In the genomic region with DNA sequence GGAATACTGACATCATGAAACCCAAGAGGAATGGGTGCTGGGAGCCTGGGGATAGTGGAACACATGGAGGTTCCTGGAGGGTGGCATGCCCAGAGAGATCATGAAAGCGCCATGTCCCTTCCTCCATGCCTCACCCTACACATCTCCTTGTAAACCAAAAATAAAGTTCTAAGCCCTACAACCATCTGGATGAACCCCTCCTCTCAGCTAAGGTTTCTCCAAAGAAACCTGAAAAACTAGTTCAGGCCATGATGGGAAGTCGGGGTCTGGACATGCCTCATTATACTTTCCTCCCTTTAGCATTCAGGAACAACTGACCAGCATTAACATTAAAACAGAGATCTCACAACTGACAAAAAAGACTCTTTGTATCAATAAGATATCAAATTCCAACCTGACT, we compare ENCODE assay signal across 16 cellular contexts.
DNase-seq lines count a peak whose midpoint lies in the region; ATAC-seq, FAIRE-seq and TF ChIP-seq lines count a peak whose summit lies in the region.
"Had no signal": no experiment of that assay in that cellular context is flagged by ENCODE, and none has a peak within 500 bp of the region (broad histone marks: within the 10 kb centered on the region; RNA-seq: fewer than 3 reads in every experiment).

No MANE protein-coding gene starts in this region.

- CTCF ChIA-PET in IMR-90 (lab: Yijun Ruan, JAX) (no interaction called here), H1 (lab: Charles Lee; ENCODE audit: partially characterized antibody) (interaction anchor here (3.0 kb wide), 1 partner anchor 17 kb away, joined by 14 read pairs; no protein-coding TSS in a partner anchor)

- H3K27ac ChIP-seq in IMR-90 (ENCODE audit: insufficient read depth, low read length) (no peak overlapping the region), H1 (ENCODE audit: low read depth, low read length) (peak overlapping the region; percentile 20; the same call in 1 of the 2 replicates), trophoblast cell (ENCODE audit: low read depth, low read length) (no peak overlapping the region), right atrium auricular region (no peak overlapping the region), Peyer's patch (no peak overlapping the region)
- H3K27ac ChIP-seq: BLaER1 treated with 17β-estradiol and CSF1 and Interleukin-3, amounts not matched to agents 10 nM and 100 nM had no signal

- H3K27me3 ChIP-seq in IMR-90 (ENCODE audit: control insufficient read depth, insufficient read depth, low read length) (no peaks in the 10 kb centered on the region), H1 (replicated peaks in 1 of 4; ENCODE audit: control insufficient read depth in 3 of 4, extremely low read depth in 1 of 4, insufficient read depth in 3 of 4, low read length in 3 of 4) (no peaks in the 10 kb centered on the region), trophoblast cell (ENCODE audit: insufficient read depth, low read length) (no peaks in the 10 kb centered on the region), right atrium auricular region (no peaks in the 10 kb centered on the region), Peyer's patch (no peaks in the 10 kb centered on the region)
- H3K27me3 ChIP-seq: BLaER1 treated with 17β-estradiol and CSF1 and Interleukin-3, amounts not matched to agents 10 nM and 100 nM had no signal

- peaks cover 23% of the 10 kb centered on the region; the same call in 1 of the 2 replicates for H4K20me1 ChIP-seq in IMR-90 (ENCODE audit: insufficient read depth, low read length)
- no peaks in the 10 kb centered on the region for H4K20me1 ChIP-seq in H1 (replicated peaks in 1 of 2; ENCODE audit: control insufficient read depth in 1 of 2, insufficient read depth in 2 of 2, low read length in 2 of 2)

- no peak overlapping the region for H3K4me3 ChIP-seq in IMR-90 (ENCODE audit: insufficient read depth, low read depth, low read length)
- H3K4me3 ChIP-seq in H1 (ENCODE audit: extremely low read depth in 1 of 4, insufficient read depth in 2 of 4, low read depth in 3 of 4, low read length in 4 of 4): no peak overlapping the region
- H3K4me3 ChIP-seq in trophoblast cell (ENCODE audit: low read depth, low read length): no peak overlapping the region
- H3K4me3 ChIP-seq in right atrium auricular region: no peak overlapping the region
- H3K4me3 ChIP-seq in Peyer's patch: no peak overlapping the region
- H3K4me3 ChIP-seq: BLaER1 treated with 17β-estradiol and CSF1 and Interleukin-3, amounts not matched to agents 10 nM and 100 nM had no signal

- H2BK15ac ChIP-seq in IMR-90 (ENCODE audit: low read depth, low read length) (no peak overlapping the region), H1 (ENCODE audit: low read length) (no peak overlapping the region)

- H2AK5ac ChIP-seq in IMR-90 (ENCODE audit: low read depth, low read length) (no peak overlapping the region), H1 (ENCODE audit: low read depth, low read length) (no peak overlapping the region), trophoblast cell (ENCODE audit: low read length) (no peak overlapping the region)

- no peak overlapping the region for H4K5ac ChIP-seq in IMR-90 (ENCODE audit: low read depth, low read length)
- H4K5ac ChIP-seq in H1 (ENCODE audit: insufficient read length, low read depth, low read length): no peak overlapping the region

- POLR2A ChIA-PET in IMR-90 (lab: Charles Lee; ENCODE audit: unreplicated experiment) (no interaction called here), H1 (lab: Charles Lee; ENCODE audit: partially characterized antibody) (interaction anchor here (0.7 kb wide), 1 partner anchor 19 kb away, joined by 3 read pairs; no protein-coding TSS in a partner anchor)

- H3K9me1 ChIP-seq in IMR-90 (ENCODE audit: insufficient read depth, low read length): peaks cover 5% of the 10 kb centered on the region; the same call in 1 of the 2 replicates

- H3K9me3 ChIP-seq in IMR-90 (ENCODE audit: control insufficient read depth, insufficient read depth, low read length) (no peaks in the 10 kb centered on the region), H1 (ENCODE audit: insufficient read depth in 2 of 2, low read depth in 1 of 2, low read length in 1 of 2) (no peaks in the 10 kb centered on the region), trophoblast cell (ENCODE audit: insufficient read depth, low read depth, low read length) (no peaks in the 10 kb centered on the region), right atrium auricular region (no peaks in the 10 kb centered on the region), Peyer's patch (peaks cover 0 to 4% (median 0%) of the 10 kb centered on the region in 4 donors)

- H2BK20ac ChIP-seq in IMR-90 (ENCODE audit: low read depth, low read length) (no peak overlapping the region), H1 (ENCODE audit: low read length) (no peak overlapping the region)

- dilution Hi-C loops in IMR-90 (cut with HindIII; ENCODE audit: low sequenced_read_pairs, unreplicated experiment): no loop called here

- H2AFZ ChIP-seq in IMR-90 (replicated peaks; ENCODE audit: low read length, poor library complexity) (no peak overlapping the region), H1 (ENCODE audit: low read length) (no peak overlapping the region), trophoblast cell (ENCODE audit: insufficient read depth, low read length, poor library complexity) (no peak overlapping the region)

- H3K9ac ChIP-seq in IMR-90 (ENCODE audit: low read depth, low read length) (no peak overlapping the region), H1 (replicated peaks in 1 of 4; ENCODE audit: extremely low read depth in 1 of 4, low read depth in 3 of 4, low read length in 3 of 4) (no peak overlapping the region), trophoblast cell (ENCODE audit: low read length) (no peak overlapping the region)
- H3K9ac ChIP-seq: BLaER1 treated with 17β-estradiol and CSF1 and Interleukin-3, amounts not matched to agents 10 nM and 100 nM had no signal

- in situ Hi-C loops in IMR-90 (cut with MboI; ENCODE audit: low sequenced_read_pairs): no loop called here

- H2BK120ac ChIP-seq in IMR-90 (ENCODE audit: low read depth, low read length) (no peak overlapping the region), H1 (replicated peaks; ENCODE audit: low read depth, low read length) (no peak overlapping the region), trophoblast cell (ENCODE audit: insufficient read depth, low read length, poor library complexity) (peak overlapping the region; percentile 1)

- H3K4me2 ChIP-seq in IMR-90 (ENCODE audit: low read depth, low read length) (no peak overlapping the region), H1 (ENCODE audit: insufficient read depth in 1 of 2, low read depth in 2 of 2, low read length in 2 of 2) (peak overlapping the region; percentile 25 to 35; a peak in 2 of 4 replicates), trophoblast cell (ENCODE audit: low read length) (peak overlapping the region; percentile 7)
- H3K4me2 ChIP-seq: BLaER1 treated with 17β-estradiol and CSF1 and Interleukin-3, amounts not matched to agents 10 nM and 100 nM had no signal

- H3K23ac ChIP-seq in IMR-90 (ENCODE audit: low read depth, low read length) (0 out of 2 replicates have a peak overlapping the region, but pooled peaks have one; percentile 14), H1 (ENCODE audit: insufficient read length) (no peak overlapping the region), trophoblast cell (ENCODE audit: low read length) (no peak overlapping the region)

- H3K23me2 ChIP-seq in H1 (ENCODE audit: low read depth, low read length): no peaks in the 10 kb centered on the region

- DNase-seq in ELF-1 (ENCODE audit: low read depth, low spot score): peak; percentile 54
- DNase-seq in IMR-90: no peak
- no peak for DNase-seq in H1 (ENCODE audit: low read depth in 1 of 2, low spot score in 2 of 2)
- no peak for DNase-seq in trophoblast cell
- no peak for DNase-seq in right atrium auricular region (ENCODE audit: low spot score)
- no peak for DNase-seq in Peyer's patch
- DNase-seq: 8988T; ACHN; CD4-positive, CD25-positive, alpha-beta regulatory T cell; DMS 273 treated with DMSO at 0.1 percent for 48 hours; KG1 had no signal

- no peak overlapping the region for H3K18ac ChIP-seq in IMR-90 (ENCODE audit: low read depth, low read length)
- no peak overlapping the region for H3K18ac ChIP-seq in H1 (ENCODE audit: extremely low read depth, low read length)
- H3K18ac ChIP-seq in trophoblast cell (ENCODE audit: low read length): peak overlapping the region; percentile 82

- H3K36me3 ChIP-seq in IMR-90 (ENCODE audit: control insufficient read depth, insufficient read depth, low read length): peaks cover 4% of the 10 kb centered on the region
- no peaks in the 10 kb centered on the region; a peak in 1 of 8 replicates for H3K36me3 ChIP-seq in H1 (ENCODE audit: control insufficient read depth in 2 of 4, insufficient read depth in 4 of 4, low read length in 3 of 4)
- no peaks in the 10 kb centered on the region for H3K36me3 ChIP-seq in trophoblast cell (ENCODE audit: control insufficient read depth in 1 of 2, insufficient read depth in 2 of 2, low read length in 2 of 2)
- no peaks in the 10 kb centered on the region for H3K36me3 ChIP-seq in right atrium auricular region
- H3K36me3 ChIP-seq in Peyer's patch: no peaks in the 10 kb centered on the region

- peaks cover 7% of the 10 kb centered on the region for H3K4me1 ChIP-seq in IMR-90 (ENCODE audit: control insufficient read depth, insufficient read depth, low read length)
- H3K4me1 ChIP-seq in H1 (replicated peaks in 1 of 4; ENCODE audit: control insufficient read depth in 3 of 4, insufficient read depth in 4 of 4, low read length in 3 of 4): peaks cover 2 to 9% (median 7%) of the 10 kb centered on the region in 4 experiments; a peak in 4 of 7 replicates
- peaks cover 6 to 13% of the 10 kb centered on the region in 2 experiments for H3K4me1 ChIP-seq in trophoblast cell (ENCODE audit: control insufficient read depth in 1 of 2, insufficient read depth in 2 of 2, low read length in 2 of 2)
- H3K4me1 ChIP-seq in right atrium auricular region: peaks cover 0 to 6% of the 10 kb centered on the region in 2 donors
- H3K4me1 ChIP-seq in Peyer's patch: no peaks in the 10 kb centered on the region

- no TSS peak for BruUV-seq in IMR-90 (replicated peaks; lab: Mats Ljungman, UMichigan)

- H4K91ac ChIP-seq in IMR-90 (ENCODE audit: insufficient read depth, low read depth, low read length): no peak overlapping the region
- no peak overlapping the region for H4K91ac ChIP-seq in H1 (replicated peaks; ENCODE audit: insufficient read length, low read length)
- no peak overlapping the region for H4K91ac ChIP-seq in trophoblast cell (ENCODE audit: low read depth, low read length)

- H3K14ac ChIP-seq in IMR-90 (replicated peaks; ENCODE audit: low read depth, low read length) (no peak overlapping the region), H1 (ENCODE audit: insufficient read length) (no peak overlapping the region), trophoblast cell (ENCODE audit: low read length) (no peak overlapping the region)

- WGBS in IMR-90 (ENCODE audit: extremely low coverage in 2 of 2, insufficient read length in 1 of 2), 2 experiments: no CpG with 5 or more reads among the region's 2 CpGs
- WGBS in H1 (ENCODE audit: extremely low coverage in 1 of 2, insufficient coverage in 1 of 2, insufficient read length in 1 of 2, insufficient replicate concordance in 2 of 2, low coverage in 1 of 2, low lambda C conversion rate in 2 of 2, missing lambda C conversion rate in 1 of 2), 2 experiments: 75% methylated on average over 2 of the region's 2 CpGs; no CpG with 5 or more reads in 1 of the 2 experiments
- no CpG with 5 or more reads among the region's 2 CpGs for WGBS in trophoblast cell (ENCODE audit: extremely low coverage, insufficient coverage, insufficient read length)

- H3K56ac ChIP-seq in IMR-90 (ENCODE audit: extremely low read depth, insufficient read depth, low read length) (no peak overlapping the region), H1 (replicated peaks; ENCODE audit: insufficient read length, low read depth, low read length) (no peak overlapping the region)

- peaks cover 35 to 44% of the 10 kb centered on the region in 2 experiments for H3K79me1 ChIP-seq in IMR-90 (ENCODE audit: low read depth in 1 of 2, low read length in 2 of 2)
- no peaks in the 10 kb centered on the region for H3K79me1 ChIP-seq in H1 (ENCODE audit: low read depth, low read length)
- H3K79me1 ChIP-seq in trophoblast cell (ENCODE audit: low read length): peaks cover 3% of the 10 kb centered on the region

- TF ChIP-seq CTCF in IMR-90 (conservative IDR thresholded peaks at IDR 0.05; ENCODE audit: low read depth, low read length): no peak
- no peak for TF ChIP-seq CTCF in H1 (IDR thresholded peaks at IDR 0.05; ENCODE audit: control extremely low read depth in 1 of 3, insufficient read depth in 1 of 3, low read depth in 1 of 3, low read length in 3 of 3)
- TF ChIP-seq CTCF in right atrium auricular region (IDR thresholded peaks at IDR 0.05): no peak
- no peak for TF ChIP-seq CTCF in Peyer's patch (IDR thresholded peaks at IDR 0.05)

- no peak overlapping the region for H2AK9ac ChIP-seq in IMR-90 (replicated peaks; ENCODE audit: low read depth, low read length, poor library complexity)

- intact Hi-C loops in IMR-90 (cut with micrococcal nuclease): no loop called here

- H4K8ac ChIP-seq in IMR-90 (ENCODE audit: low read depth in 2 of 2, low read length in 2 of 2) (no peak overlapping the region), H1 (ENCODE audit: extremely low read depth, insufficient read depth, low read length) (no peak overlapping the region), trophoblast cell (ENCODE audit: low read depth, low read length) (no peak overlapping the region)

- H4K12ac ChIP-seq in trophoblast cell (ENCODE audit: low read depth, low read length): no peak overlapping the region

- TF ChIP-seq POLR2A in IMR-90 (IDR thresholded peaks at IDR 0.05; ENCODE audit: low read depth, low read length): no peak
- no peak for TF ChIP-seq POLR2A in H1 (IDR thresholded peaks at IDR 0.05; ENCODE audit: control extremely low read depth in 1 of 2, low read depth in 2 of 2, low read length in 2 of 2)
- TF ChIP-seq POLR2A in Peyer's patch (IDR thresholded peaks at IDR 0.05): no peak

- ATAC-seq in IMR-90 (ENCODE audit: low read depth) (no peak), GM18511 (IDR thresholded peaks at IDR 0.05; ENCODE audit: unreplicated experiment) (no peak)
- ATAC-seq: HCT116 had no signal

- H3K4ac ChIP-seq in IMR-90 (ENCODE audit: low read depth, low read length) (no peak overlapping the region), H1 (replicated peaks; ENCODE audit: insufficient read length, low read depth, low read length) (no peak overlapping the region), trophoblast cell (ENCODE audit: low read depth, low read length) (no peak overlapping the region)

- H2BK5ac ChIP-seq in IMR-90 (ENCODE audit: low read depth, low read length, poor library complexity, severe bottlenecking) (no peak overlapping the region), H1 (ENCODE audit: low read depth, low read length) (0 out of 2 replicates have a peak overlapping the region, but pooled peaks have one; percentile 26), trophoblast cell (ENCODE audit: low read depth, low read length, poor library complexity) (no peak overlapping the region)

- TF ChIP-seq RAD21 in IMR-90 (IDR thresholded peaks at IDR 0.05; ENCODE audit: low read length): no peak
- no peak for TF ChIP-seq RAD21 in H1 (IDR thresholded peaks at IDR 0.05 in 1 of 2, conservative IDR thresholded peaks at IDR 0.05 in 1 of 2; ENCODE audit: low read depth in 2 of 2, low read length in 2 of 2)

- TF ChIP-seq EP300 in H1 (IDR thresholded peaks at IDR 0.05; ENCODE audit: borderline replicate concordance in 1 of 2, low read depth in 2 of 2, low read length in 2 of 2): no peak

- H2BK12ac ChIP-seq in H1 (ENCODE audit: low read depth, low read length) (0 out of 2 replicates have a peak overlapping the region, but pooled peaks have one; percentile 53), trophoblast cell (ENCODE audit: low read length) (peak overlapping the region; percentile 6)

- H3K79me2 ChIP-seq in H1 (ENCODE audit: control insufficient read depth in 1 of 2, insufficient read depth in 2 of 2, low read length in 2 of 2) (peaks cover 0 to 24% of the 10 kb centered on the region in 2 experiments; a peak in 2 of 4 replicates), trophoblast cell (ENCODE audit: control insufficient read depth, insufficient read depth, low read length, poor library complexity) (no peaks in the 10 kb centered on the region)

- FAIRE-seq in H1 (lab: Jason Lieb, UNC): no peak
- FAIRE-seq: G401.6, GM12891 had no signal
